31 cellular contexts compared by ENCODE assay signal in the genomic region with DNA sequence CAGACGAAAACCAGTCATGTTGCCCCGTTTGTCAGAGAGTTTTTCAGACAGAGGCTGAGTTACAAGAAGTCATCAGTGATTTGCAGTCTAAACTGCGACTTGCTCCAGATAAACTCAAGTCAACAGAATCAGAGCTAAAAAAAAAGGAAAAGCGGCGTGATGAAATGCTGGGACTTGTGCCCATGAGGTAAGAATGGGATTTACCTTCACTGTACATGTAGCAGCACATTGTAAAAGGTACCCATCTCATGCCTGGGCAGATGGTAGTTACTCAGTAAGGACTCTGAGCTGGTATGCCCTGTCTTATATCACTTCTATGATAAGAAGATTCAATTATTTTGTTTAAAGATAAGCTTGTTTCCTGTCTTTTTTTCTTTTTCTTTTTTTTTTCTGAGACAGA. TPM values are rescaled to one million over a fixed set of nuclear protein-coding genes. Genes with fewer than 3 reads are reported as not detected.
"Had no signal": no experiment of that assay in that cellular context is flagged by ENCODE, and none has a peak within 500 bp of the region (broad histone marks: within the 10 kb centered on the region; RNA-seq: fewer than 3 reads in every experiment).

No MANE protein-coding gene starts in this region.

- H3K4me3 ChIP-seq: left ventricle myocardium inferior, lung, mucosa of descending colon, ovary, right atrium auricular region, right lobe of liver, smooth muscle cell, stomach, testis, thyroid gland, transverse colon, upper lobe of left lung had no signal

- H3K27ac Mint-ChIP-seq: naive thymus-derived CD4-positive, alpha-beta T cell; progenitor cell of endocrine pancreas; stimulated activated naive B cell treated with anti-CD40 and anti-IgM and Interleukin-4, amounts not matched to agents 10 μg/mL and 1 μg/mL and 100 μg/mL, for 72 hours had no signal

- H3K4me1 ChIP-seq: left ventricle myocardium inferior, right atrium auricular region, right lobe of liver, stomach, testis, thyroid gland, transverse colon, upper lobe of left lung had no signal

- H3K27me3 Mint-ChIP-seq: naive thymus-derived CD4-positive, alpha-beta T cell; natural killer cell treated with Interleukin-12 subunit alpha and Interleukin-12 subunit beta and Interleukin-15 and Interleukin-18, amount 100 ng/mL, for 72 hours; progenitor cell of endocrine pancreas; stimulated activated naive B cell treated with anti-CD40 and anti-IgM and Interleukin-4, amounts not matched to agents 10 μg/mL and 1 μg/mL and 100 μg/mL, for 72 hours had no signal

- H3K36me3 ChIP-seq: ovary had no signal

- H3K27ac ChIP-seq: left ventricle myocardium inferior, ovary, right atrium auricular region, right lobe of liver, stomach, testis, thyroid gland, transverse colon, upper lobe of left lung had no signal

- DNase-seq: islet precursor cell; left ventricle myocardium inferior; mesendoderm; midbrain; mucosa of descending colon; naive thymus-derived CD4-positive, alpha-beta T cell; ovary; right lobe of liver; stimulated activated CD4-positive, alpha-beta T cell treated with anti-CD3 and anti-CD28 coated beads, Interleukin-1b, Interleukin-23, amount 100 ng/mL, for 48 hours; stimulated activated CD4-positive, alpha-beta T cell treated with anti-CD3 and anti-CD28 coated beads, Interleukin-4, amount 100 ng/mL, for 1 hour; stimulated activated naive B cell treated with anti-CD40 and anti-IgM and Interleukin-4, amounts not matched to agents 10 μg/mL and 1 μg/mL and 100 μg/mL, for 72 hours; stimulated activated naive CD8-positive, alpha-beta T cell treated with anti-CD3 and anti-CD28 coated beads, Interleukin-15, Interleukin-2, amounts not matched to agents 100 U/mL and 50 U/mL, for 24 hours; stomach; testis; thyroid gland; transverse colon; upper lobe of left lung had no signal

- H3K4me1 Mint-ChIP-seq: stimulated activated naive B cell treated with anti-CD40 and anti-IgM and Interleukin-4, amounts not matched to agents 10 μg/mL and 1 μg/mL and 100 μg/mL, for 72 hours had no signal

- H3K9me3 Mint-ChIP-seq: naive thymus-derived CD4-positive, alpha-beta T cell; natural killer cell treated with Interleukin-12 subunit alpha and Interleukin-12 subunit beta and Interleukin-15 and Interleukin-18, amount 100 ng/mL, for 72 hours; stimulated activated naive B cell treated with anti-CD40 and anti-IgM and Interleukin-4, amounts not matched to agents 10 μg/mL and 1 μg/mL and 100 μg/mL, for 72 hours had no signal

- H3K9me3 ChIP-seq: left ventricle myocardium inferior, mucosa of descending colon, ovary, right atrium auricular region, right lobe of liver, stomach, testis, thyroid gland, transverse colon, upper lobe of left lung had no signal

- H3K4me3 Mint-ChIP-seq: naive thymus-derived CD4-positive, alpha-beta T cell; natural killer cell treated with Interleukin-12 subunit alpha and Interleukin-12 subunit beta and Interleukin-15 and Interleukin-18, amount 100 ng/mL, for 72 hours; stimulated activated naive B cell treated with anti-CD40 and anti-IgM and Interleukin-4, amounts not matched to agents 10 μg/mL and 1 μg/mL and 100 μg/mL, for 72 hours had no signal

- ATAC-seq: mucosa of descending colon; naive thymus-derived CD4-positive, alpha-beta T cell; natural killer cell treated with Interleukin-12 subunit alpha and Interleukin-12 subunit beta and Interleukin-15 and Interleukin-18, amount 100 ng/mL, for 72 hours; right lobe of liver; stimulated activated naive B cell treated with anti-CD40 and anti-IgM and Interleukin-4, amounts not matched to agents 10 μg/mL and 1 μg/mL and 100 μg/mL, for 72 hours; stimulated activated naive CD8-positive, alpha-beta T cell treated with anti-CD3 and anti-CD28 coated beads, Interleukin-15, Interleukin-2, amounts not matched to agents 100 U/mL and 50 U/mL, for 24 hours had no signal

- H3K27me3 ChIP-seq: ovary, right atrium auricular region, right lobe of liver, stomach, testis, thyroid gland, transverse colon, upper lobe of left lung had no signal

RNA-seq across cellular contexts. Expression of a gene that starts 52.3 kb away (rescaled TPM):
- total RNA-seq: kidney epithelial cell, left ventricle myocardium inferior, lower leg skin, lung, mucosa of descending colon, myocyte, omental fat pad, ovary, progenitor cell of endocrine pancreas, pulmonary artery endothelial cell, renal cortical epithelial cell, right atrium auricular region, right lobe of liver, skeletal muscle tissue, smooth muscle cell, stomach, thyroid gland, transverse colon, urinary bladder had no signal
- polyA plus RNA-seq: lung; naive thymus-derived CD4-positive, alpha-beta T cell; neural cell; ovary; smooth muscle cell; stomach; urinary bladder had no signal
